In genomic region chr6:37285861-37286311, GRCh38 we compare ENCODE assay signal across 17 cellular contexts. TPM values are rescaled to one million over a fixed set of nuclear protein-coding genes. Genes with fewer than 3 reads are reported as not detected.
DNase-seq lines count a peak whose midpoint lies in the region; ATAC-seq, FAIRE-seq and TF ChIP-seq lines count a peak whose summit lies in the region.
"Had no signal": no experiment of that assay in that cellular context is flagged by ENCODE, and none has a peak within 500 bp of the region (broad histone marks: within the 10 kb centered on the region; RNA-seq: fewer than 3 reads in every experiment).

No MANE protein-coding gene starts in this region.

- 86% methylated on average over 4 of the region's 4 CpGs for WGBS in GM12878 (ENCODE audit: insufficient coverage, insufficient replicate concordance, low lambda C conversion rate, missing lambda C conversion rate)
- WGBS in testis, 2 donors = 95 to 99% methylated on average over 4 of the region's 4 CpGs

- POLR2A ChIA-PET in GM12878 (lab: Charles Lee) = interaction anchor here (0.7 to 1.0 kb wide), 2 partner anchors 11 to 62 kb away, joined by 3 read pairs; no protein-coding TSS in a partner anchor

- FAIRE-seq in GM12878 (lab: Jason Lieb, UNC) = peak; percentile 47

- H3K4me1 ChIP-seq in GM12878 (ENCODE audit: control insufficient read depth, insufficient read depth, low read length) (peaks cover 18% of the 10 kb centered on the region), testis (peaks cover 23% of the 10 kb centered on the region)
- H3K4me1 ChIP-seq: HAP-1 had no signal

- no TSS peak for BruUV-seq in GM12878 (replicated peaks; lab: Mats Ljungman, UMichigan)

- intact Hi-C loops in GM12878 (cut with micrococcal nuclease; ENCODE audit: unreplicated experiment) = no loop called here
- intact Hi-C loops in testis (cut with DNase I; ENCODE audit: low total_unique reads) = no loop called here

- H4K20me1 ChIP-seq in GM12878 (ENCODE audit: control insufficient read depth, insufficient read depth) = no peaks in the 10 kb centered on the region

- no peak overlapping the region for H3K9ac ChIP-seq in GM12878 (ENCODE audit: control insufficient read depth, insufficient read depth, low read length)
- H3K9ac ChIP-seq: parathyroid adenoma had no signal

- no peaks in the 10 kb centered on the region for H3K27me3 Mint-ChIP-seq in stimulated activated naive CD8-positive, alpha-beta T cell treated with anti-CD3 and anti-CD28 coated beads, Interleukin-15, amount 100 ng/mL, for 72 hours
- H3K27me3 Mint-ChIP-seq: central memory CD8-positive, alpha-beta T cell had no signal

- peak in 1 of 2 experiments; percentile 20; a peak in 1 of 4 replicates for TF ChIP-seq EP300 in GM12878 (IDR thresholded peaks at IDR 0.05; ENCODE audit: borderline replicate concordance in 1 of 2, control insufficient read depth in 1 of 2, low read depth in 2 of 2, low read length in 2 of 2)

- no peaks in the 10 kb centered on the region for H3K79me2 ChIP-seq in GM12878 (ENCODE audit: control insufficient read depth, insufficient read depth, low read length)
- H3K79me2 ChIP-seq: parathyroid adenoma had no signal

- H3K36me3 ChIP-seq in GM12878 (ENCODE audit: control insufficient read depth in 2 of 2, insufficient read depth in 2 of 2, low read length in 1 of 2) (peaks cover 20% of the 10 kb centered on the region in 2 experiments; a peak in 3 of 4 replicates), testis (ENCODE audit: low read depth, missing control alignments) (no peaks in the 10 kb centered on the region)

- no peak overlapping the region; the same call in 1 of the 2 replicates for H3K27ac ChIP-seq in GM12878 (ENCODE audit: control insufficient read depth, insufficient read depth)
- no peak overlapping the region for H3K27ac ChIP-seq in testis
- H3K27ac ChIP-seq: parathyroid adenoma, skin epidermis, VCaP had no signal

- peak; percentile 58 for DNase-seq in stimulated activated CD4-positive, alpha-beta T cell treated with anti-CD3 and anti-CD28 coated beads, Interleukin-1b, Interleukin-23, amount 100 ng/mL, for 48 hours
- no peak for DNase-seq in stimulated activated CD4-positive, alpha-beta T cell treated with anti-CD3 and anti-CD28 coated beads, Interleukin-4, amount 100 ng/mL, for 24 hours
- DNase-seq in GM12878 (ENCODE audit: low read depth, low spot score) (no peak), testis (no peak), mesenteric fat pad (ENCODE audit: low spot score) (no peak), amygdala (lab: John Stamatoyannopoulos, UW) (no peak)
- DNase-seq in stimulated activated naive CD8-positive, alpha-beta T cell treated with anti-CD3 and anti-CD28 coated beads, Interleukin-15, amount 100 ng/mL, for 72 hours = no peak
- DNase-seq: DMS79, KBM-7, NCI-H1417 had no signal

- TF ChIP-seq RAD21 in GM12878 (IDR thresholded peaks at IDR 0.05; ENCODE audit: insufficient read depth, low read depth, low read length) = no peak

- no peak for TF ChIP-seq POLR2A in GM12878 (IDR thresholded peaks at IDR 0.05; ENCODE audit: low read depth, low read length)
- no peak for TF ChIP-seq POLR2A in testis (IDR thresholded peaks at IDR 0.05)

- CTCF ChIA-PET in GM12878 (lab: Yijun Ruan, JAX) = interaction anchor here (1.2 to 1.8 kb wide), 3 partner anchors 19 to 77 kb away, joined by 3 to 6 read pairs (median 4); no protein-coding TSS in a partner anchor

- SMC1A ChIA-PET in GM12878 (lab: Charles Lee; ENCODE audit: uncharacterized antibody, unreplicated experiment) = interaction anchor here (1.0 to 2.0 kb wide), 3 partner anchors 9 to 29 kb away, joined by 4 to 8 read pairs (median 4); no protein-coding TSS in a partner anchor

- RAD21 ChIA-PET in GM12878 (lab: Charles Lee; ENCODE audit: unreplicated experiment) = interaction anchor here (0.6 to 1.2 kb wide), 4 partner anchors 10 to 24 kb away, joined by 3 read pairs; no protein-coding TSS in a partner anchor

- no peaks in the 10 kb centered on the region for H3K27me3 ChIP-seq in GM12878 (replicated peaks in 1 of 2; ENCODE audit: control insufficient read depth in 2 of 2, insufficient read depth in 2 of 2, low read length in 1 of 2)
- no peaks in the 10 kb centered on the region for H3K27me3 ChIP-seq in testis

- no peak overlapping the region for H3K4me3 Mint-ChIP-seq in stimulated activated naive CD8-positive, alpha-beta T cell treated with anti-CD3 and anti-CD28 coated beads, Interleukin-15, amount 100 ng/mL, for 72 hours
- H3K4me3 Mint-ChIP-seq: central memory CD8-positive, alpha-beta T cell had no signal

- no peaks in the 10 kb centered on the region for H3K9me3 Mint-ChIP-seq in stimulated activated naive CD8-positive, alpha-beta T cell treated with anti-CD3 and anti-CD28 coated beads, Interleukin-15, amount 100 ng/mL, for 72 hours
- H3K9me3 Mint-ChIP-seq: central memory CD8-positive, alpha-beta T cell had no signal

- TF ChIP-seq CTCF in GM12878 (IDR thresholded peaks at IDR 0.05 in 2 of 3, conservative IDR thresholded peaks at IDR 0.05 in 1 of 3; ENCODE audit: control insufficient read depth in 2 of 3, extremely low read depth in 1 of 3, insufficient read depth in 1 of 3, low read depth in 3 of 3, low read length in 3 of 3) = no peak
- no peak for TF ChIP-seq CTCF in testis (IDR thresholded peaks at IDR 0.05)

- no peak overlapping the region for H3K4me2 ChIP-seq in GM12878 (ENCODE audit: control insufficient read depth, insufficient read depth)

- H3K4me3 ChIP-seq in GM12878 (no peak overlapping the region), testis (no peak overlapping the region)
- H3K4me3 ChIP-seq: HAP-1, skin epidermis had no signal

- ATAC-seq in GM21619 (IDR thresholded peaks at IDR 0.05; ENCODE audit: unreplicated experiment) (peak; percentile 41), GM12878 (peak; percentile 79)
- peak; percentile 51 for ATAC-seq in stimulated activated naive CD8-positive, alpha-beta T cell treated with anti-CD3 and anti-CD28 coated beads, Interleukin-15, amount 100 ng/mL, for 72 hours
- ATAC-seq: left lobe of liver had no signal

- H2AFZ ChIP-seq in GM12878 (ENCODE audit: control insufficient read depth, low read depth, low read length) = no peak overlapping the region
- H2AFZ ChIP-seq: parathyroid adenoma had no signal

- H3K27ac Mint-ChIP-seq in stimulated activated naive CD8-positive, alpha-beta T cell treated with anti-CD3 and anti-CD28 coated beads, Interleukin-15, amount 100 ng/mL, for 72 hours = no peak overlapping the region

- H3K4me1 Mint-ChIP-seq in stimulated activated naive CD8-positive, alpha-beta T cell treated with anti-CD3 and anti-CD28 coated beads, Interleukin-15, amount 100 ng/mL, for 72 hours = peaks cover 18% of the 10 kb centered on the region

- H3K9me3 ChIP-seq in GM12878 (replicated peaks; ENCODE audit: control insufficient read depth, insufficient read depth, low read length) (no peaks in the 10 kb centered on the region), testis (no peaks in the 10 kb centered on the region)
- H3K9me3 ChIP-seq: HAP-1 had no signal

- in situ Hi-C loops in GM12878 (cut with MboI) = no loop called here

TF ChIP-seq in GM12878, 131 proteins besides CTCF, POLR2A, EP300 and RAD21 (continues in another document):
- TF ChIP-seq PAX5 (IDR thresholded peaks at IDR 0.05; ENCODE audit: borderline replicate concordance, low read depth, low read length) = no peak

RNA-seq across cellular contexts. Expression of gene TMEM217, which starts 27.9 kb away (rescaled TPM):
- total RNA-seq in GM12878 (2013; cell fraction: nucleolus; rRNA removed) = 2.4 and 3.3 TPM in 2 replicates
- 2.5 and 3.1 TPM in 2 replicates for total RNA-seq in GM12878 (2014; rRNA removed)
- total RNA-seq in GM12878 (2014; rRNA removed; fragmentation: Illumina TruSeq; extraction: Trizol) = 1.8 and 2.1 TPM in 2 replicates
- 1.6 and 1.9 TPM in 2 replicates for total RNA-seq in GM12878 (2021)
- 1.7 TPM for polyA plus RNA-seq in GM12878 (2011; ENCODE audit: low read depth)
- polyA plus RNA-seq in GM12878 (2011; rRNA removed) = 4.0 and 4.5 TPM in 2 replicates
- polyA plus RNA-seq in GM12878 (2011; cell fraction: cytosol; rRNA removed) = 2.3 and 2.7 TPM in 2 replicates
- polyA plus RNA-seq in GM12878 (2011; cell fraction: nucleus; rRNA removed) = 2.6 and 3.4 TPM in 2 replicates
- polyA plus RNA-seq in GM12878 (2012) = 0.84 and 2.1 TPM in 2 replicates
- polyA plus RNA-seq in GM12878 (2014; fragmentation: Illumina TruSeq; extraction: Trizol) = 1.9 and 2.5 TPM in 2 replicates
- 1 to 10 TPM; 1.3 to 2.1 TPM for polyA plus RNA-seq in GM12878 (2014; fragmentation: Nextera tagmentation; extraction: Ambion mirVana)
- polyA plus RNA-seq in GM12878 (2014; rRNA removed) = 1.9 and 2.4 TPM in 2 replicates
- polyA plus RNA-seq in GM12878 (2016; fragmentation: Nextera tagmentation; extraction: Ambion mirVana) = 1 to 10 TPM; 2.5 to 2.8 TPM
- 2.1 and 5.3 TPM in 2 replicates for polyA minus RNA-seq in GM12878 (2011; rRNA and poly(A)+ RNA removed)
- 1.6 and 2.4 TPM in 2 replicates for polyA minus RNA-seq in GM12878 (2011; cell fraction: cytosol; rRNA and poly(A)+ RNA removed)
- 2.1 and 4.0 TPM in 2 replicates for polyA minus RNA-seq in GM12878 (2011; cell fraction: nucleus; rRNA and poly(A)+ RNA removed)
- 10 to 100 TPM; 13.3 to 16.2 TPM for total RNA-seq in testis
- polyA plus RNA-seq in testis (ENCODE audit: insufficient read depth, low read depth, low replicate concordance) = 46.5 TPM
- 0.51 TPM for total RNA-seq in mesenteric fat pad
- total RNA-seq: left lobe of liver had no signal

RNA-seq across cellular contexts. Expression of gene TBC1D22B, which starts 28.3 kb away (rescaled TPM):
- total RNA-seq in GM12878 (2013; cell fraction: nucleolus; rRNA removed) = 15.8 and 16.4 TPM in 2 replicates
- 11.9 and 13.0 TPM in 2 replicates for total RNA-seq in GM12878 (2014; rRNA removed)
- total RNA-seq in GM12878 (2014; rRNA removed; fragmentation: Illumina TruSeq; extraction: Trizol) = 9.5 and 9.9 TPM in 2 replicates
- 14.9 and 15.2 TPM in 2 replicates for total RNA-seq in GM12878 (2021)
- polyA plus RNA-seq in GM12878 (2011; ENCODE audit: low read depth) = 6.8 TPM
- 7.0 and 7.5 TPM in 2 replicates for polyA plus RNA-seq in GM12878 (2011; rRNA removed)
- polyA plus RNA-seq in GM12878 (2011; cell fraction: cytosol; rRNA removed) = 8.5 and 11.0 TPM in 2 replicates
- polyA plus RNA-seq in GM12878 (2011; cell fraction: nucleus; rRNA removed) = 10.4 and 10.6 TPM in 2 replicates
- polyA plus RNA-seq in GM12878 (2012) = 7.1 and 7.4 TPM in 2 replicates
- polyA plus RNA-seq in GM12878 (2014; fragmentation: Illumina TruSeq; extraction: Trizol) = 18.2 and 18.7 TPM in 2 replicates
- polyA plus RNA-seq in GM12878 (2014; fragmentation: Nextera tagmentation; extraction: Ambion mirVana) = 1 to 10 TPM; 3.4 to 3.7 TPM
- 14.2 and 15.8 TPM in 2 replicates for polyA plus RNA-seq in GM12878 (2014; rRNA removed)
- polyA plus RNA-seq in GM12878 (2016; fragmentation: Nextera tagmentation; extraction: Ambion mirVana) = 10 to 100 TPM; 15.4 to 17.7 TPM
- polyA minus RNA-seq in GM12878 (2011; rRNA and poly(A)+ RNA removed) = 5.8 and 6.3 TPM in 2 replicates
- 3.1 and 3.5 TPM in 2 replicates for polyA minus RNA-seq in GM12878 (2011; cell fraction: cytosol; rRNA and poly(A)+ RNA removed)
- polyA minus RNA-seq in GM12878 (2011; cell fraction: nucleus; rRNA and poly(A)+ RNA removed) = 5.1 and 8.1 TPM in 2 replicates
- 10 to 100 TPM; 25.6 to 36.4 TPM for total RNA-seq in testis
- 23.1 TPM for polyA plus RNA-seq in testis (ENCODE audit: insufficient read depth, low read depth, low replicate concordance)
- total RNA-seq in mesenteric fat pad = 8.7 TPM
